Comparison of ENCODE assay signal across 24 cellular contexts in genomic region chr2:219615894-219616293, GRCh38. TPM values are rescaled to one million over a fixed set of nuclear protein-coding genes. Genes with fewer than 3 reads are reported as not detected.
"Had no signal": no experiment of that assay in that cellular context is flagged by ENCODE, and none has a peak within 500 bp of the region (broad histone marks: within the 10 kb centered on the region; RNA-seq: fewer than 3 reads in every experiment).

No MANE protein-coding gene starts in this region.

- H3K27ac ChIP-seq: colonic mucosa, esophagus squamous epithelium, left lung, lower lobe of right lung, pancreas, thoracic aorta, tibial nerve, upper lobe of left lung had no signal

- H3K4me1 ChIP-seq: colonic mucosa, esophagus squamous epithelium, left lung, lower lobe of right lung, pancreas, tibial nerve, upper lobe of left lung had no signal

- DNase-seq: colonic mucosa; effector memory CD4-positive, alpha-beta T cell; erythroblast; esophagus squamous epithelium; foreskin melanocyte; glutamatergic neuron; left cardiac atrium; left lung; lower lobe of right lung; naive thymus-derived CD8-positive, alpha-beta T cell; nephron progenitor cell; occipital lobe; retina; stimulated activated CD4-positive, alpha-beta T cell treated with anti-CD3 and anti-CD28 coated beads, Interleukin-4, amount 100 ng/mL, for 4 hours; stimulated activated naive CD8-positive, alpha-beta T cell treated with anti-CD3 and anti-CD28 coated beads, Interleukin-15, Interleukin-2, amounts not matched to agents 100 U/mL and 50 U/mL, for 24 hours; substantia nigra; upper lobe of left lung had no signal

- H3K36me3 ChIP-seq: colonic mucosa had no signal

- H3K9me3 ChIP-seq: colonic mucosa, esophagus squamous epithelium, left lung, lower lobe of right lung, pancreas, thoracic aorta, tibial nerve, upper lobe of left lung had no signal

- ATAC-seq: left lung; lower lobe of right lung; naive thymus-derived CD8-positive, alpha-beta T cell; stimulated activated memory B cell treated with anti-CD40 and anti-IgM and Interleukin-4, amounts not matched to agents 10 μg/mL and 1 μg/mL and 100 μg/mL, for 72 hours; stimulated activated naive CD8-positive, alpha-beta T cell treated with anti-CD3 and anti-CD28 coated beads, Interleukin-15, Interleukin-2, amounts not matched to agents 100 U/mL and 50 U/mL, for 24 hours had no signal

- H3K4me3 ChIP-seq: colonic mucosa, esophagus squamous epithelium, left lung, lower lobe of right lung, pancreas, thoracic aorta, tibial nerve, upper lobe of left lung had no signal

- H3K27me3 ChIP-seq: colonic mucosa, esophagus squamous epithelium, left lung, pancreas, tibial nerve, upper lobe of left lung had no signal

RNA-seq across cellular contexts. Expression of gene SLC4A3, which starts 11.5 kb away (rescaled TPM):
- polyA plus RNA-seq: naive thymus-derived CD8-positive, alpha-beta T cell had no signal

RNA-seq across cellular contexts. Expression of gene INHA, which starts 43.8 kb away (rescaled TPM):
- total RNA-seq: colonic mucosa; endothelial cell of umbilical vein; esophagus squamous epithelium; kidney epithelial cell; lower lobe of right lung; naive thymus-derived CD8-positive, alpha-beta T cell; occipital lobe; pulmonary artery endothelial cell had no signal
- polyA plus RNA-seq: naive thymus-derived CD8-positive, alpha-beta T cell had no signal

RNA-seq across cellular contexts. Expression of gene OBSL1, which starts 44.6 kb away (rescaled TPM):
- polyA plus RNA-seq: naive thymus-derived CD8-positive, alpha-beta T cell had no signal
